ENCODE assay signal across 4 cellular contexts in genomic region chr1:227494013-227494412, GRCh38.
DNase-seq lines count a peak whose midpoint lies in the region; ATAC-seq, FAIRE-seq and TF ChIP-seq lines count a peak whose summit lies in the region.
"Not testable (repeated sequence)": the region's sequence is repeated elsewhere in the genome, so short reads cannot be mapped to it uniquely, and the experiment has no call there.

No MANE protein-coding gene starts in this region.

- not testable (repeated sequence) for H3F3A ChIP-seq in GM23338 (replicated peaks; ENCODE audit: low read depth)

- not testable (repeated sequence) for TF ChIP-seq CTCF in GM23338 (conservative IDR thresholded peaks at IDR 0.05; ENCODE audit: low read depth in 2 of 2); WTC11 (IDR thresholded peaks at IDR 0.05); K562 (IDR thresholded peaks at IDR 0.05 in 2 of 3, conservative IDR thresholded peaks at IDR 0.05 in 1 of 3; ENCODE audit: insufficient read depth in 2 of 3, low read depth in 1 of 3, low read length in 3 of 3); HepG2 (CRISPR knock-in tag; IDR thresholded peaks at IDR 0.05)

- intact Hi-C loops in K562 (cut with micrococcal nuclease); HepG2 (cut with micrococcal nuclease; ENCODE audit: unreplicated experiment): not testable (repeated sequence)

- not testable (repeated sequence) for H3K27me3 ChIP-seq in GM23338 (ENCODE audit: insufficient read depth)
- H3K27me3 ChIP-seq in K562 (ENCODE audit: control insufficient read depth in 2 of 2, insufficient read depth in 2 of 2, low read length in 2 of 2) (peaks cover 0 to 15% of the 10 kb centered on the region in 2 experiments; a peak in 2 of 5 replicates), HepG2 (ENCODE audit: control insufficient read depth in 1 of 2, insufficient read depth in 2 of 2, low read length in 2 of 2) (peaks cover 1 to 19% of the 10 kb centered on the region in 2 experiments; a peak in 3 of 5 replicates)

- in situ Hi-C loops in K562 (cut with MboI); HepG2 (cut with HindIII; ENCODE audit: extremely low pct_ligation_motif_present, low pct_unique_long_range_greater_than_20kb): not testable (repeated sequence)

- TF ChIP-seq POLR2A in K562 (conservative IDR thresholded peaks at IDR 0.05); HepG2 (IDR thresholded peaks at IDR 0.05; ENCODE audit: insufficient read depth in 1 of 2, low read depth in 2 of 2, low read length in 2 of 2): not testable (repeated sequence)

- not testable (repeated sequence) for H3K4me1 ChIP-seq in GM23338 (ENCODE audit: insufficient read depth); K562 (replicated peaks in 1 of 2; ENCODE audit: control insufficient read depth in 2 of 2, insufficient read depth in 2 of 2, low read length in 2 of 2); HepG2 (ENCODE audit: insufficient read depth, low read length)

- WGBS in K562 (ENCODE audit: insufficient coverage, low coverage, missing lambda C conversion rate): no CpG with 5 or more reads among the region's 6 CpGs
- WGBS in HepG2 (ENCODE audit: low lambda C conversion rate): no CpG with 5 or more reads among the region's 6 CpGs

- TF ChIP-seq RAD21 in K562 (CRISPR knock-in tag; conservative IDR thresholded peaks at IDR 0.05 in 1 of 2, IDR thresholded peaks at IDR 0.05 in 1 of 2); HepG2 (CRISPR knock-in tag; IDR thresholded peaks at IDR 0.05): not testable (repeated sequence)

- not testable (repeated sequence) for H3K27ac Mint-ChIP-seq in GM23338, WTC11

- not testable (repeated sequence) for H3K36me3 Mint-ChIP-seq in GM23338 (ENCODE audit: low read depth); WTC11

- H3K27me3 Mint-ChIP-seq in GM23338 (ENCODE audit: insufficient read depth, low read depth, poor library complexity); WTC11 (ENCODE audit: low read depth): not testable (repeated sequence)

- not testable (repeated sequence) for BruUV-seq in K562 (replicated peaks; lab: Mats Ljungman, UMichigan); HepG2 (replicated peaks; lab: Mats Ljungman, UMichigan)

- H2AFZ ChIP-seq in GM23338; K562 (ENCODE audit: low read depth, low read length); HepG2 (ENCODE audit: low read length): not testable (repeated sequence)

- not testable (repeated sequence) for DNase-seq in GM23338 (ENCODE audit: low spot score); WTC11 (ENCODE audit: low spot score); K562 (ENCODE audit: extremely low read depth in 1 of 4, low spot score in 3 of 4); HepG2 (ENCODE audit: low spot score)

- CTCF ChIA-PET in WTC11 (lab: Charles Lee); K562 (lab: Yijun Ruan, JAX; ENCODE audit: low intra/inter-chr PET ratio); HepG2 (lab: Yijun Ruan, JAX; ENCODE audit: low intra/inter-chr PET ratio, low total read pairs): not testable (repeated sequence)

- not testable (repeated sequence) for H3K4me2 ChIP-seq in GM23338; K562 (ENCODE audit: insufficient read depth, low read length); HepG2 (ENCODE audit: low read depth, low read length)

- FAIRE-seq in K562 (lab: Jason Lieb, UNC): not testable (repeated sequence)
- FAIRE-seq in HepG2 (lab: Jason Lieb, UNC): peak; percentile 12

- POLR2A ChIA-PET in WTC11 (lab: Charles Lee); K562 (lab: Yijun Ruan, JAX); HepG2 (lab: Yijun Ruan, JAX): not testable (repeated sequence)

- H3K79me2 ChIP-seq in GM23338 (replicated peaks; ENCODE audit: insufficient read depth); K562 (ENCODE audit: control insufficient read depth, insufficient read depth, low read length); HepG2 (ENCODE audit: insufficient read depth, low read length): not testable (repeated sequence)

- ATAC-seq in GM23338 (peak; percentile 58), WTC11 (peak; percentile 59), K562 (peak; percentile 69)
- not testable (repeated sequence) for ATAC-seq in HepG2

- not testable (repeated sequence) for H3K36me3 ChIP-seq in GM23338 (ENCODE audit: insufficient read depth); K562 (ENCODE audit: control insufficient read depth, insufficient read depth, low read length); HepG2 (replicated peaks in 1 of 2; ENCODE audit: control insufficient read depth in 1 of 2, insufficient read depth in 2 of 2, low read length in 2 of 2)

- H3K9me1 ChIP-seq in K562 (ENCODE audit: control insufficient read depth, insufficient read depth, low read length): not testable (repeated sequence)

- H3K9me2 ChIP-seq in GM23338 (ENCODE audit: insufficient read depth): not testable (repeated sequence)

- H3K4me3 Mint-ChIP-seq in GM23338, WTC11: not testable (repeated sequence)

- H4K20me1 ChIP-seq in GM23338 (replicated peaks; ENCODE audit: insufficient read depth); K562 (replicated peaks; ENCODE audit: control insufficient read depth, insufficient read depth, low read length); HepG2 (ENCODE audit: insufficient read depth, low read length): not testable (repeated sequence)

- H3K4me1 Mint-ChIP-seq in GM23338, WTC11: not testable (repeated sequence)

- not testable (repeated sequence) for H3K9ac ChIP-seq in K562 (ENCODE audit: insufficient read depth in 1 of 2, low read depth in 2 of 2, low read length in 2 of 2); HepG2 (ENCODE audit: insufficient read depth, low read depth, low read length)

- H3K4me3 ChIP-seq in GM23338; K562; HepG2 (replicated peaks in 1 of 3; ENCODE audit: insufficient read depth in 1 of 3, low read depth in 2 of 3, low read length in 3 of 3): not testable (repeated sequence)

- H3K9me3 Mint-ChIP-seq in GM23338, WTC11: not testable (repeated sequence)

- H3K9me3 ChIP-seq in K562 (replicated peaks; ENCODE audit: control insufficient read depth, insufficient read depth, low read depth, low read length); HepG2 (ENCODE audit: low read length): not testable (repeated sequence)

- H3K27ac ChIP-seq in GM23338 (ENCODE audit: low read depth); K562 (ENCODE audit: extremely low read depth, low read depth, low read length); HepG2 (ENCODE audit: extremely low read length, insufficient read depth, low read length): not testable (repeated sequence)

- TF ChIP-seq EP300 in K562 (IDR thresholded peaks at IDR 0.05; ENCODE audit: low read length); HepG2 (IDR thresholded peaks at IDR 0.05; ENCODE audit: low read depth in 2 of 2, low read length in 2 of 2); HepG2 (CRISPR knock-in tag; IDR thresholded peaks at IDR 0.05; ENCODE audit: borderline replicate concordance): not testable (repeated sequence)
